ENCODE assay signal across 17 cellular contexts in the genomic region with DNA sequence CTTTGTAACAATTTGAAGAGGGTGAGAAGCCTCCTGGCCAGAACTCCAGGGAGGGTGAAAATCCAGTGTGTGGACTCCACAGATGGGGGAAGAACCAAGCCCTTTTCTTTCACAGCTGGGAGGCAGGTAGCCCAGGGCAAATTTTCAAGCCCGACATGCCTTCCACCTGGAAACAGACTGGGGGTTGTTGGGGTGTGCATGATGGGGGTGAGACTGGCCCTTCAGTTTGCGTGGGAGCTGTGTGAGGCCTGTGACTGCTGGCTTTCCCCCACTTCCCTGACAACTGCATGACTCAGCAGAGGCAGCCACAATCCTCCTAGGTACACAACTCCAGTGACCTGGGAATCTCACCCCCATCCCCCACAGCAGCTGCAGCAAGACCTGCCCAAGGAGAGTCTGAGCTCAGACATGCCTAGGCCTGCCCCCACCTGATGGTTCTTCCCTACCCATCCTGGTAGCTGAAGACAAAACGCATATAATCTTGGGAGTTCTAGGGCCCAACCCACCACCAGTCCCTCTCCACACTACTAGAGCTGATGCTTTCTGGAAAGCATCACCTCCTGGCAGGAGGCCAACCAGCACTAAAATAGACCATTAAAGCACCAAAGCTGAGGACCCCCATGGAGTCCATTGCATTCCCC.
DNase-seq lines count a peak whose midpoint lies in the region; ATAC-seq and TF ChIP-seq lines count a peak whose summit lies in the region.
"Had no signal": no experiment of that assay in that cellular context is flagged by ENCODE, and none has a peak within 500 bp of the region (broad histone marks: within the 10 kb centered on the region; RNA-seq: fewer than 3 reads in every experiment).

No MANE protein-coding gene starts in this region.

- H3K9me3 ChIP-seq in neuronal stem cell (replicated peaks in 1 of 2; ENCODE audit: control insufficient read depth in 2 of 2, insufficient read depth in 1 of 2, low read depth in 1 of 2, low read length in 2 of 2), result no peaks in the 10 kb centered on the region
- H3K9me3 ChIP-seq: testis had no signal

- H4K8ac ChIP-seq in neuronal stem cell (ENCODE audit: low read depth, low read length), result peak overlapping the region; percentile 68

- no peaks in the 10 kb centered on the region for H3K4me1 Mint-ChIP-seq in activated T-cell treated with anti-CD3 and anti-CD28 coated beads, Interleukin-2, amount 50 U/mL, for 4 hours (ENCODE audit: low read depth)
- H3K4me1 Mint-ChIP-seq in natural killer cell treated with Interleukin-12 subunit alpha and Interleukin-12 subunit beta and Interleukin-15 and Interleukin-18, amount 100 ng/mL, for 72 hours (ENCODE audit: low read depth in 2 of 2), result no peaks in the 10 kb centered on the region

- H3K27me3 ChIP-seq in brain microvascular endothelial cell (replicated peaks) (no peaks in the 10 kb centered on the region), neuronal stem cell (ENCODE audit: control insufficient read depth in 3 of 3, insufficient read depth in 3 of 3, low read depth in 1 of 3, low read length in 3 of 3) (no peaks in the 10 kb centered on the region)
- H3K27me3 ChIP-seq: neural progenitor cell, testis had no signal

- H3K27ac ChIP-seq in brain microvascular endothelial cell (no peak overlapping the region), neuronal stem cell (replicated peaks; ENCODE audit: low read length) (no peak overlapping the region)
- H3K27ac ChIP-seq: neural progenitor cell, testis had no signal

- no peak overlapping the region for H3K4me2 ChIP-seq in neuronal stem cell (ENCODE audit: insufficient read depth, low read length, poor library complexity, severe bottlenecking)
- H3K4me2 ChIP-seq: neural progenitor cell had no signal

- no peak overlapping the region for H2BK120ac ChIP-seq in neuronal stem cell (ENCODE audit: low read depth, low read length)

- H2BK12ac ChIP-seq in neuronal stem cell (ENCODE audit: low read length), result no peak overlapping the region

- H3K4ac ChIP-seq in neuronal stem cell (ENCODE audit: low read length), result no peak overlapping the region

- H3K27me3 Mint-ChIP-seq in activated T-cell treated with anti-CD3 and anti-CD28 coated beads, Interleukin-2, amount 50 U/mL, for 4 hours (ENCODE audit: low read depth), result no peaks in the 10 kb centered on the region
- H3K27me3 Mint-ChIP-seq in natural killer cell treated with Interleukin-12 subunit alpha and Interleukin-12 subunit beta and Interleukin-15 and Interleukin-18, amount 100 ng/mL, for 72 hours, result peaks cover 0 to 14% of the 10 kb centered on the region in 2 donors

- H3K14ac ChIP-seq in neuronal stem cell (ENCODE audit: low read length), result no peak overlapping the region

- H2BK15ac ChIP-seq in neuronal stem cell (ENCODE audit: low read length), result no peak overlapping the region

- H3K9me3 Mint-ChIP-seq in activated T-cell treated with anti-CD3 and anti-CD28 coated beads, Interleukin-2, amount 50 U/mL, for 4 hours, result no peaks in the 10 kb centered on the region
- H3K9me3 Mint-ChIP-seq in natural killer cell treated with Interleukin-12 subunit alpha and Interleukin-12 subunit beta and Interleukin-15 and Interleukin-18, amount 100 ng/mL, for 72 hours, result peaks cover 10% of the 10 kb centered on the region

- H3K36me3 ChIP-seq in brain microvascular endothelial cell (replicated peaks) (no peaks in the 10 kb centered on the region), neuronal stem cell (replicated peaks in 1 of 2; ENCODE audit: control insufficient read depth in 2 of 2, insufficient read depth in 2 of 2, low read length in 2 of 2) (no peaks in the 10 kb centered on the region)
- H3K36me3 ChIP-seq: neural progenitor cell had no signal

- ATAC-seq in activated T-cell treated with anti-CD3 and anti-CD28 coated beads, Interleukin-2, amount 50 U/mL, for 4 hours, result no peak
- ATAC-seq in natural killer cell treated with Interleukin-12 subunit alpha and Interleukin-12 subunit beta and Interleukin-15 and Interleukin-18, amount 100 ng/mL, for 72 hours, result no peak
- ATAC-seq: CD8-positive, alpha-beta T cell; Panc1; right cardiac atrium had no signal

- H3K4me1 ChIP-seq in neuronal stem cell (ENCODE audit: control insufficient read depth in 2 of 2, insufficient read depth in 1 of 2, low read depth in 1 of 2, low read length in 2 of 2), result peaks cover 0 to 8% of the 10 kb centered on the region in 2 donors
- H3K4me1 ChIP-seq: testis had no signal

- H2AFZ ChIP-seq in neuronal stem cell (ENCODE audit: low read length), result peak overlapping the region; percentile 35
- H2AFZ ChIP-seq: neural progenitor cell had no signal

- no peak overlapping the region for H4K91ac ChIP-seq in neuronal stem cell (ENCODE audit: low read depth, low read length, poor library complexity)

- no peak overlapping the region for H3K4me3 Mint-ChIP-seq in activated T-cell treated with anti-CD3 and anti-CD28 coated beads, Interleukin-2, amount 50 U/mL, for 4 hours
- no peak overlapping the region for H3K4me3 Mint-ChIP-seq in natural killer cell treated with Interleukin-12 subunit alpha and Interleukin-12 subunit beta and Interleukin-15 and Interleukin-18, amount 100 ng/mL, for 72 hours
- H3K4me3 Mint-ChIP-seq: CD8-positive, alpha-beta T cell; neural progenitor cell had no signal

- no peak for TF ChIP-seq CTCF in brain microvascular endothelial cell (IDR thresholded peaks at IDR 0.05; ENCODE audit: low read depth, low read length, missing control alignments)

- no peak overlapping the region for H3K23ac ChIP-seq in neuronal stem cell (ENCODE audit: low read depth, low read length, poor library complexity)

- no peaks in the 10 kb centered on the region for H3K79me1 ChIP-seq in neuronal stem cell (ENCODE audit: low read depth, low read length)

- in situ Hi-C loops in brain microvascular endothelial cell (cut with HindIII; ENCODE audit: low pct_ligation_motif_present, low sequenced_read_pairs), result no loop called here

- DNase-seq in NCI-H345 (lab: John Stamatoyannopoulos, UW), result peak; percentile 16
- no peak for DNase-seq in NCI-H345 treated with DMSO at 0.1 percent for 48 hours (lab: John Stamatoyannopoulos, UW; ENCODE audit: unreplicated experiment)
- peak; percentile 49 for DNase-seq in LHCN-M2 (ENCODE audit: low read depth)
- peak; percentile 27 for DNase-seq in brain microvascular endothelial cell
- no peak for DNase-seq in neuronal stem cell (ENCODE audit: low spot score)
- no peak for DNase-seq in activated T-cell treated with anti-CD3 and anti-CD28 coated beads, Interleukin-2, amount 50 U/mL, for 4 hours
- DNase-seq in HEK293T (ENCODE audit: extremely low spot score), result no peak
- DNase-seq in natural killer cell treated with Interleukin-12 subunit alpha and Interleukin-12 subunit beta and Interleukin-15 and Interleukin-18, amount 100 ng/mL, for 72 hours (ENCODE audit: low spot score), result no peak
- DNase-seq: activated naive CD4-positive, alpha-beta T cell; CD8-positive, alpha-beta T cell; MM.1S; NCI-H446 treated with DMSO at 0.1 percent for 48 hours; stimulated activated CD8-positive, alpha-beta memory T cell treated with anti-CD3 and anti-CD28 coated beads, Interleukin-4, amount 100 ng/mL, for 48 hours; testis had no signal

- WGBS in neuronal stem cell (ENCODE audit: extremely low coverage in 2 of 2, insufficient read length in 2 of 2, insufficient replicate concordance in 1 of 2), 2 donors, result no CpG with 5 or more reads among the region's 3 CpGs

- POLR2A ChIA-PET in HEK293T (lab: Yijun Ruan, JAX), result no interaction called here

- no peaks in the 10 kb centered on the region for H3K36me3 Mint-ChIP-seq in activated T-cell treated with anti-CD3 and anti-CD28 coated beads, Interleukin-2, amount 50 U/mL, for 4 hours (ENCODE audit: insufficient read depth)
- peaks cover 4% of the 10 kb centered on the region for H3K36me3 Mint-ChIP-seq in natural killer cell treated with Interleukin-12 subunit alpha and Interleukin-12 subunit beta and Interleukin-15 and Interleukin-18, amount 100 ng/mL, for 72 hours
- H3K36me3 Mint-ChIP-seq: CD8-positive, alpha-beta T cell; neural progenitor cell had no signal

- H3K9ac ChIP-seq in neuronal stem cell (ENCODE audit: low read depth, low read length, poor library complexity), result no peak overlapping the region
- H3K9ac ChIP-seq: neural progenitor cell had no signal

- CTCF ChIA-PET in HEK293T (lab: Yijun Ruan, JAX), result no interaction called here

- H3K4me3 ChIP-seq in brain microvascular endothelial cell (ENCODE audit: low read depth, low read length), result no peak overlapping the region
- H3K4me3 ChIP-seq in neuronal stem cell (ENCODE audit: low read length in 2 of 2), result no peak overlapping the region
- H3K4me3 ChIP-seq: neural progenitor cell, testis had no signal

- no peak overlapping the region for H2BK5ac ChIP-seq in neuronal stem cell (ENCODE audit: low read length)

- H2AK5ac ChIP-seq in neuronal stem cell (ENCODE audit: low read depth, low read length), result no peak overlapping the region

- peak overlapping the region; percentile 52 for H3K18ac ChIP-seq in neuronal stem cell (ENCODE audit: low read length)

- H3K27ac Mint-ChIP-seq in natural killer cell treated with Interleukin-12 subunit alpha and Interleukin-12 subunit beta and Interleukin-15 and Interleukin-18, amount 100 ng/mL, for 72 hours, result no peak overlapping the region
- H3K27ac Mint-ChIP-seq: CD8-positive, alpha-beta T cell; neural progenitor cell had no signal

TF ChIP-seq in HEK293T, 16 proteins besides CTCF, POLR2A, EP300 and RAD21:
- TF ChIP-seq TARDBP (IDR thresholded peaks at IDR 0.05) (no peak), HDGF (IDR thresholded peaks at IDR 0.05; ENCODE audit: borderline replicate concordance) (no peak), CTBP1 (IDR thresholded peaks at IDR 0.05; ENCODE audit: borderline replicate concordance) (no peak), SP1 (IDR thresholded peaks at IDR 0.05) (no peak), FOXK2 (IDR thresholded peaks at IDR 0.05) (no peak), NFRKB (IDR thresholded peaks at IDR 0.05) (no peak)

Comparison
In these comparisons a context has a peak if more than half of its experiments do, and no peak if none do; other contexts are left out.
1. DNase-seq: peak in NCI-H345 (single experiment), LHCN-M2 (single experiment) and brain microvascular endothelial cell (single experiment); none in NCI-H345 treated with DMSO at 0.1 percent for 48 hours (single experiment), neuronal stem cell (single experiment), activated T-cell treated with anti-CD3 and anti-CD28 coated beads, Interleukin-2, amount 50 U/mL, for 4 hours (single experiment), HEK293T (single experiment) and natural killer cell treated with Interleukin-12 subunit alpha and Interleukin-12 subunit beta and Interleukin-15 and Interleukin-18, amount 100 ng/mL, for 72 hours (single experiment).